Comparison of ENCODE assay signal across 6 cellular contexts in genomic region chr7:127587663-127588018, GRCh38. TPM values are rescaled to one million over a fixed set of nuclear protein-coding genes. Genes with fewer than 3 reads are reported as not detected.
A peak's percentile ranks its signal among the peaks of the same experiment; 100 is the strongest.
DNase-seq lines count a peak whose midpoint lies in the region; ATAC-seq and TF ChIP-seq lines count a peak whose summit lies in the region.

No MANE protein-coding gene starts in this region.

- H3K9me3 ChIP-seq in psoas muscle = no peaks in the 10 kb centered on the region

- H3K27me3 Mint-ChIP-seq in IgD-negative memory B cell = peaks cover 1% of the 10 kb centered on the region

- peaks cover 23 to 47% (median 41%) of the 10 kb centered on the region in 3 donors for H3K4me1 Mint-ChIP-seq in IgD-negative memory B cell

- no peaks in the 10 kb centered on the region for H3K9me3 Mint-ChIP-seq in IgD-negative memory B cell

- WGBS in psoas muscle, 3 donors = 54 to 57% (median 57%) methylated on average over 20 of the region's 20 CpGs

- peak overlapping the region; percentile 96 for H3K27ac ChIP-seq in psoas muscle

- H3K27ac Mint-ChIP-seq in IgD-negative memory B cell = peak overlapping the region in 1 of 3 donors; percentile 61

- peak overlapping the region; percentile 97 for H3K4me3 ChIP-seq in psoas muscle

- H3K36me3 Mint-ChIP-seq in IgD-negative memory B cell = peaks cover 10% of the 10 kb centered on the region

- peak in 1 of 4 donors; percentile 2 for ATAC-seq in psoas muscle
- no peak for ATAC-seq in GM21529 (IDR thresholded peaks at IDR 0.05; ENCODE audit: unreplicated experiment)

- H3K4me1 ChIP-seq in psoas muscle = peaks cover 37% of the 10 kb centered on the region

- TF ChIP-seq CTCF in psoas muscle (IDR thresholded peaks at IDR 0.05) = no peak

- no peaks in the 10 kb centered on the region for H3K27me3 ChIP-seq in psoas muscle (ENCODE audit: insufficient read depth in 3 of 3, low read length in 2 of 3)

- peak overlapping the region; percentile 95 to 96 (median 96) for H3K4me3 Mint-ChIP-seq in IgD-negative memory B cell

- peaks cover 10 to 35% of the 10 kb centered on the region in 2 donors for H3K36me3 ChIP-seq in psoas muscle (ENCODE audit: insufficient read depth in 1 of 2, low read depth in 1 of 2)

- intact Hi-C loops in psoas muscle (cut with DNase I) = loop anchor here in 1 of 2 donors (2.0 to 5.0 kb wide), 2 partner anchors 63 to 195 kb away; partner anchors contain the start of gene ZNF800

- DNase-seq in dermis blood vessel endothelial cell (peak; percentile 23), psoas muscle (peak in 1 of 2 donors; percentile 64), NK-92 (lab: John Stamatoyannopoulos, UW; ENCODE audit: unreplicated experiment) (no peak), activated gamma-delta T cell treated with Interleukin-2 at 50 U/mL for 16 hours (no peak)

RNA-seq across cellular contexts. Expression of gene ARF5, which starts 0.6 kb away (rescaled TPM):
- 137 TPM for polyA plus RNA-seq in IgD-negative memory B cell
- 144 and 208 TPM in 2 replicates for total RNA-seq in dermis blood vessel endothelial cell
- 100 to 1,000 TPM in 1 of 4 donors, 10 to 100 TPM in 3; 78.7 to 118 (median 89.8) TPM for total RNA-seq in psoas muscle
- polyA plus RNA-seq in psoas muscle = 100 to 1,000 TPM in 2 of 3 donors, 10 to 100 TPM in 1; 84.8 to 111 (median 107) TPM

RNA-seq across cellular contexts. Expression of gene GCC1, which starts 2.2 kb away (rescaled TPM):
- polyA plus RNA-seq in IgD-negative memory B cell (28.8 TPM), psoas muscle (10 to 100 TPM in 1 of 3 donors, 1 to 10 TPM in 2; 6.1 to 24.0 (median 7.3) TPM)
- total RNA-seq in dermis blood vessel endothelial cell (24.9 and 33.4 TPM in 2 replicates), psoas muscle (10 to 100 TPM in 2 of 4 donors, 1 to 10 TPM in 2; 8.2 to 12.4 (median 9.3) TPM)

RNA-seq across cellular contexts. Expression of gene FSCN3, which starts 5.9 kb away (rescaled TPM):
- polyA plus RNA-seq in IgD-negative memory B cell = 1.1 TPM
- total RNA-seq in dermis blood vessel endothelial cell = 0.42 and 1.7 TPM in 2 replicates
- under 1 TPM in 2 of 4 donors, not detected in 2; 0.34 to 0.42 TPM for total RNA-seq in psoas muscle
- under 1 TPM; 0.06 to 0.76 (median 0.17) TPM for polyA plus RNA-seq in psoas muscle

RNA-seq across cellular contexts. Expression of gene PAX4, which starts 30.3 kb away (rescaled TPM):
- polyA plus RNA-seq in IgD-negative memory B cell = not detected
- total RNA-seq in dermis blood vessel endothelial cell = 0.09 TPM in 1 of 2 replicates, not detected in the other
- not detected for total RNA-seq in psoas muscle
- polyA plus RNA-seq in psoas muscle = not detected
